Comparison of ENCODE assay signal across 11 cellular contexts in genomic region chr5:35857606-35858205, GRCh38. TPM values are rescaled to one million over a fixed set of nuclear protein-coding genes. Genes with fewer than 3 reads are reported as not detected.
DNase-seq lines count a peak whose midpoint lies in the region; ATAC-seq and TF ChIP-seq lines count a peak whose summit lies in the region.
"Had no signal": no experiment of that assay in that cellular context is flagged by ENCODE, and none has a peak within 500 bp of the region (broad histone marks: within the 10 kb centered on the region; RNA-seq: fewer than 3 reads in every experiment).

No MANE protein-coding gene starts in this region.

- peaks cover 39% of the 10 kb centered on the region for H3K36me3 Mint-ChIP-seq in activated naive CD4-positive, alpha-beta T cell treated with anti-CD3 and anti-CD28 coated beads, Interleukin-2, amount 50 U/mL, for 24 hours
- H3K36me3 Mint-ChIP-seq in activated B cell treated with CpG ODN at 0.5 μM for 24 hours (ENCODE audit: low read depth) = no peaks in the 10 kb centered on the region

- ATAC-seq in activated B cell treated with CpG ODN at 0.5 μM for 24 hours (ENCODE audit: low read depth) (no peak), foreskin keratinocyte (peak; percentile 86)

- intact Hi-C loops in activated B cell treated with CpG ODN at 0.5 μM for 24 hours (cut with micrococcal nuclease) = no loop called here

- H3K36me3 ChIP-seq in urinary bladder (ENCODE audit: insufficient read depth) = no peaks in the 10 kb centered on the region

- H3K27ac ChIP-seq in foreskin keratinocyte (peak overlapping the region; percentile 83), urinary bladder (ENCODE audit: low read depth) (no peak overlapping the region)

- peak overlapping the region; percentile 96 for H3K27ac Mint-ChIP-seq in activated naive CD4-positive, alpha-beta T cell treated with anti-CD3 and anti-CD28 coated beads, Interleukin-2, amount 50 U/mL, for 24 hours
- H3K27ac Mint-ChIP-seq in activated B cell treated with CpG ODN at 0.5 μM for 24 hours = no peak overlapping the region

- TF ChIP-seq CTCF in activated B cell treated with CpG ODN at 0.5 μM for 24 hours (IDR thresholded peaks at IDR 0.05) = no peak
- TF ChIP-seq CTCF in foreskin keratinocyte (conservative IDR thresholded peaks at IDR 0.05) = no peak

- no peaks in the 10 kb centered on the region for H3K9me3 Mint-ChIP-seq in activated naive CD4-positive, alpha-beta T cell treated with anti-CD3 and anti-CD28 coated beads, Interleukin-2, amount 50 U/mL, for 24 hours
- H3K9me3 Mint-ChIP-seq in activated B cell treated with CpG ODN at 0.5 μM for 24 hours = no peaks in the 10 kb centered on the region

- CTCF ChIA-PET in activated B cell treated with CpG ODN at 0.5 μM for 24 hours (lab: Charles Lee) = no interaction called here

- H3K4me1 Mint-ChIP-seq in activated naive CD4-positive, alpha-beta T cell treated with anti-CD3 and anti-CD28 coated beads, Interleukin-2, amount 50 U/mL, for 24 hours = peaks cover 77% of the 10 kb centered on the region
- peaks cover 26% of the 10 kb centered on the region for H3K4me1 Mint-ChIP-seq in activated B cell treated with CpG ODN at 0.5 μM for 24 hours

- POLR2A ChIA-PET in activated B cell treated with CpG ODN at 0.5 μM for 24 hours (lab: Charles Lee) = no interaction called here

- H3K27me3 ChIP-seq in foreskin keratinocyte = no peaks in the 10 kb centered on the region

- H3K4me1 ChIP-seq in foreskin keratinocyte = peaks cover 45% of the 10 kb centered on the region
- no peaks in the 10 kb centered on the region for H3K4me1 ChIP-seq in urinary bladder (ENCODE audit: insufficient read depth)

- 34% methylated on average over 2 of the region's 2 CpGs for WGBS in urinary bladder

- H3K4me3 ChIP-seq in urinary bladder (ENCODE audit: low read depth, low read length) = peak overlapping the region; percentile 29

- H3K27me3 Mint-ChIP-seq in activated naive CD4-positive, alpha-beta T cell treated with anti-CD3 and anti-CD28 coated beads, Interleukin-2, amount 50 U/mL, for 24 hours = no peaks in the 10 kb centered on the region
- H3K27me3 Mint-ChIP-seq in activated B cell treated with CpG ODN at 0.5 μM for 24 hours = peaks cover 4% of the 10 kb centered on the region

- H3K4me3 Mint-ChIP-seq in activated naive CD4-positive, alpha-beta T cell treated with anti-CD3 and anti-CD28 coated beads, Interleukin-2, amount 50 U/mL, for 24 hours = peak overlapping the region; percentile 90
- peak overlapping the region; percentile 25 for H3K4me3 Mint-ChIP-seq in activated B cell treated with CpG ODN at 0.5 μM for 24 hours

- no peak for DNase-seq in activated naive CD4-positive, alpha-beta T cell (lab: John Stamatoyannopoulos, UW)
- no peak for DNase-seq in activated B cell treated with CpG ODN at 0.5 μM for 24 hours
- peak; percentile 83 to 92 for DNase-seq in foreskin keratinocyte
- no peak for DNase-seq in SIG-M5 (lab: John Stamatoyannopoulos, UW)
- no peak for DNase-seq in DMS79 (lab: John Stamatoyannopoulos, UW)
- no peak for DNase-seq in GDM1 (lab: John Stamatoyannopoulos, UW)
- DNase-seq: activated CD4-positive, CD25-positive, alpha-beta regulatory T cell; erythroblast; Karpas-422 had no signal

RNA-seq across cellular contexts. Expression of gene IL7R, which starts 1.0 kb away (rescaled TPM):
- total RNA-seq in activated B cell treated with CpG ODN at 0.5 μM for 24 hours (1.9 and 3.0 TPM in 2 replicates), foreskin keratinocyte (4.5 and 6.7 TPM in 2 replicates), urinary bladder (1.5 TPM)
- polyA plus RNA-seq in foreskin keratinocyte (1.2 and 2.1 TPM in 2 replicates), urinary bladder (6.7 TPM)

Comparison
In these comparisons a context has a peak if more than half of its experiments do, and no peak if none do; other contexts are left out.
1. DNase-seq: peak in foreskin keratinocyte (2 of 2); none in activated naive CD4-positive, alpha-beta T cell (0 of 4), activated B cell treated with CpG ODN at 0.5 μM for 24 hours (single experiment), SIG-M5 (single experiment), DMS79 (single experiment) and GDM1 (single experiment).